In the genomic region with DNA sequence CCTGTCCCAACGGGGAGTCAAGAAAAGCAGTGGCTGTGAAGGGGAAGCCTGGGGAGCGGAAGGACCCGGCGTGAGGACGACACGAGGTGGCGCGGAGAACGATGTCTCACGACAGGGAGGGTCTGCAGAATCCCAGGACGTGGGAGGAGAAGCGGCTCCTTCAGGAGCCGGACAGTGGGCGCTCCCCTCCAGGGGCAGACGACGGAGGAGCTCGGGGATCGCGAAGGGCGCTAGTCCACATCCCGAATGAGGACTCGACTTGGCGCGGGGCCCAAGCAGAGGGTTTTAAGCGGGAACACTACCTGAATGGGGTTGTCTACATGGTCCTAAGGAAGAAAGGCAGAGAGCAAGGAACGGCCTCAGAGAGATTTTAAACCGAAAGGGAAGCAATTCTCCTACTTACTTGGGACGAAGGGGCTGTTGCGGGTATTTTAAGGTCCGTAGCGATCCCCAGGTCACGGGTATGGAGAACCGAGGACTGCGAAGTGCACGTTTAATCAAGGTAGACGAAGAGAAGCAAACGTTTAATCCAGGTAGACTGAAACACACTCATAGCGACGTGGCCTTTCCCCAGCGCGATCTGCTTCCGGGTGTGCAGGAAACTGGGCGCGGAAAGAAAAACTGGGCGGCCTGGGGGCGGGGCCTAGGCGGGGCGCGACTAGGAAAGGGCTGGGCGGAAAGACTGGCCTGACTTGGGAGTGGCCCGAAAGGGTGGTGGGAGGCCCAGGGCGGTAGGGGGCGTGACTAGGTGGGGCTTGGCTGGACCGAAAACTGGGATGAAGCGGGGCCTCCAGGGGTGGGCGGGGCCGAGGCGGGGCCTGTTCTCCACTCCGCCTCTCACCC, we compare ENCODE assay signal across 1 cellular context.
TF ChIP-seq lines count a peak whose summit lies in the region.

A gene (minus strand): TSS at position 594 of the 843 bp plus-strand sequence. CDS start 10,964 bp downstream, outside the sequence.

TF ChIP-seq in HepG2, 621 proteins besides CTCF, POLR2A, EP300 and RAD21 (continued from another document):
- TF ChIP-seq ZNF605 (CRISPR knock-in tag; IDR thresholded peaks at IDR 0.05) (peak; percentile 73; the same call in 1 of the 2 replicates), SRF (IDR thresholded peaks at IDR 0.05; ENCODE audit: low read depth, low read length) (peak; percentile 77), MIER3 (CRISPR knock-in tag; IDR thresholded peaks at IDR 0.05; ENCODE audit: borderline replicate concordance) (peak; percentile 43)
- TF ChIP-seq, protein P1, sequence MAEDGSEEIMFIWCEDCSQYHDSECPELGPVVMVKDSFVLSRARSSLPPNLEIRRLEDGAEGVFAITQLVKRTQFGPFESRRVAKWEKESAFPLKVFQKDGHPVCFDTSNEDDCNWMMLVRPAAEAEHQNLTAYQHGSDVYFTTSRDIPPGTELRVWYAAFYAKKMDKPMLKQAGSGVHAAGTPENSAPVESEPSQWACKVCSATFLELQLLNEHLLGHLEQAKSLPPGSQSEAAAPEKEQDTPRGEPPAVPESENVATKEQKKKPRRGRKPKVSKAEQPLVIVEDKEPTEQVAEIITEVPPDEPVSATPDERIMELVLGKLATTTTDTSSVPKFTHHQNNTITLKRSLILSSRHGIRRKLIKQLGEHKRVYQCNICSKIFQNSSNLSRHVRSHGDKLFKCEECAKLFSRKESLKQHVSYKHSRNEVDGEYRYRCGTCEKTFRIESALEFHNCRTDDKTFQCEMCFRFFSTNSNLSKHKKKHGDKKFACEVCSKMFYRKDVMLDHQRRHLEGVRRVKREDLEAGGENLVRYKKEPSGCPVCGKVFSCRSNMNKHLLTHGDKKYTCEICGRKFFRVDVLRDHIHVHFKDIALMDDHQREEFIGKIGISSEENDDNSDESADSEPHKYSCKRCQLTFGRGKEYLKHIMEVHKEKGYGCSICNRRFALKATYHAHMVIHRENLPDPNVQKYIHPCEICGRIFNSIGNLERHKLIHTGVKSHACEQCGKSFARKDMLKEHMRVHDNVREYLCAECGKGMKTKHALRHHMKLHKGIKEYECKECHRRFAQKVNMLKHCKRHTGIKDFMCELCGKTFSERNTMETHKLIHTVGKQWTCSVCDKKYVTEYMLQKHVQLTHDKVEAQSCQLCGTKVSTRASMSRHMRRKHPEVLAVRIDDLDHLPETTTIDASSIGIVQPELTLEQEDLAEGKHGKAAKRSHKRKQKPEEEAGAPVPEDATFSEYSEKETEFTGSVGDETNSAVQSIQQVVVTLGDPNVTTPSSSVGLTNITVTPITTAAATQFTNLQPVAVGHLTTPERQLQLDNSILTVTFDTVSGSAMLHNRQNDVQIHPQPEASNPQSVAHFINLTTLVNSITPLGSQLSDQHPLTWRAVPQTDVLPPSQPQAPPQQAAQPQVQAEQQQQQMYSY (CRISPR knock-in tag; IDR thresholded peaks at IDR 0.05), result peak; percentile 91
TF ChIP-seq in HepG2: peak in this region for 119.
